17 cellular contexts compared by ENCODE assay signal in genomic region chr7:155178096-155178495, GRCh38.
DNase-seq lines count a peak whose midpoint lies in the region; ATAC-seq and TF ChIP-seq lines count a peak whose summit lies in the region.
"Had no signal": no experiment of that assay in that cellular context is flagged by ENCODE, and none has a peak within 500 bp of the region (broad histone marks: within the 10 kb centered on the region; RNA-seq: fewer than 3 reads in every experiment).

No MANE protein-coding gene starts in this region.

- TF ChIP-seq CTCF in coronary artery (IDR thresholded peaks at IDR 0.05) (no peak), neural crest cell (conservative IDR thresholded peaks at IDR 0.05) (no peak)

- no peak overlapping the region for H3K4me3 ChIP-seq in Karpas-422 (ENCODE audit: low read length)
- no peak overlapping the region for H3K4me3 ChIP-seq in coronary artery
- H3K4me3 ChIP-seq: GM23248, HAP-1 had no signal

- H3K9me3 Mint-ChIP-seq in neural crest cell = peaks cover 10% of the 10 kb centered on the region
- H3K9me3 Mint-ChIP-seq in activated CD4-positive, alpha-beta T cell treated with anti-CD3 and anti-CD28 coated beads, Interleukin-2, amount 10 ng/mL, durations not matched to agents 24 days and 14 days = no peaks in the 10 kb centered on the region

- H3K4me2 ChIP-seq in Karpas-422 (ENCODE audit: low read depth, low read length, poor library complexity, severe bottlenecking) = peak overlapping the region; percentile 54

- no peaks in the 10 kb centered on the region for H3K79me2 ChIP-seq in Karpas-422 (ENCODE audit: low read length)

- peaks cover 27% of the 10 kb centered on the region for H3K4me1 ChIP-seq in Karpas-422 (ENCODE audit: low read length)
- H3K4me1 ChIP-seq: BE2C, HAP-1 had no signal

- DNase-seq in CMK (ENCODE audit: low read depth) = peak; percentile 53
- no peak for DNase-seq in Karpas-422
- DNase-seq in coronary artery (ENCODE audit: low spot score) = peak; percentile 11
- no peak for DNase-seq in neural crest cell (ENCODE audit: low read depth, low spot score)
- DNase-seq in activated CD4-positive, alpha-beta T cell treated with anti-CD3 and anti-CD28 coated beads, Interleukin-2, amount 10 ng/mL, durations not matched to agents 24 days and 14 days = no peak
- DNase-seq: ACHN; BE2C; C1 segment of cervical spinal cord; CD4-positive, alpha-beta T cell; DMS153; DMS79; GDM1; GM23248 had no signal

- intact Hi-C loops in activated CD4-positive, alpha-beta T cell treated with anti-CD3 and anti-CD28 coated beads, Interleukin-2, amount 10 ng/mL, durations not matched to agents 24 days and 14 days (cut with micrococcal nuclease) = no loop called here

- H2AFZ ChIP-seq in Karpas-422 (ENCODE audit: low read length) = no peak overlapping the region
- H2AFZ ChIP-seq: GM23248 had no signal

- no peaks in the 10 kb centered on the region for H4K20me1 ChIP-seq in Karpas-422 (ENCODE audit: insufficient read depth, low read depth, low read length)

- H3K9ac ChIP-seq in Karpas-422 (ENCODE audit: low read length) = no peak overlapping the region
- H3K9ac ChIP-seq: GM23248 had no signal

- H3K9me2 ChIP-seq in Karpas-422 (replicated peaks; ENCODE audit: insufficient read depth, low read length) = no peaks in the 10 kb centered on the region

- no peaks in the 10 kb centered on the region for H3K4me1 Mint-ChIP-seq in neural crest cell
- H3K4me1 Mint-ChIP-seq in activated CD4-positive, alpha-beta T cell treated with anti-CD3 and anti-CD28 coated beads, Interleukin-2, amount 10 ng/mL, durations not matched to agents 24 days and 14 days = no peaks in the 10 kb centered on the region

- H3K9me3 ChIP-seq in Karpas-422 (ENCODE audit: low read length) = no peaks in the 10 kb centered on the region
- H3K9me3 ChIP-seq: BE2C, HAP-1 had no signal

- H3K36me3 Mint-ChIP-seq in neural crest cell (ENCODE audit: low read depth) = peaks cover 6% of the 10 kb centered on the region
- no peaks in the 10 kb centered on the region for H3K36me3 Mint-ChIP-seq in activated CD4-positive, alpha-beta T cell treated with anti-CD3 and anti-CD28 coated beads, Interleukin-2, amount 10 ng/mL, durations not matched to agents 24 days and 14 days (ENCODE audit: low read depth)

- H3K27me3 Mint-ChIP-seq in neural crest cell (ENCODE audit: low read depth) = peaks cover 3% of the 10 kb centered on the region
- H3K27me3 Mint-ChIP-seq in activated CD4-positive, alpha-beta T cell treated with anti-CD3 and anti-CD28 coated beads, Interleukin-2, amount 10 ng/mL, durations not matched to agents 24 days and 14 days = peaks cover 7% of the 10 kb centered on the region

- no peak overlapping the region for H3K27ac ChIP-seq in Karpas-422 (ENCODE audit: low read length)
- no peak overlapping the region for H3K27ac ChIP-seq in coronary artery
- H3K27ac ChIP-seq: GM23248 had no signal

- H3K36me3 ChIP-seq in Karpas-422 (ENCODE audit: insufficient read depth, low read length) = no peaks in the 10 kb centered on the region
- H3K36me3 ChIP-seq: BE2C, HAP-1 had no signal

- H3K27me3 ChIP-seq in Karpas-422 (ENCODE audit: low read length) = no peaks in the 10 kb centered on the region

- no peak for ATAC-seq in HG03108 (IDR thresholded peaks at IDR 0.05; ENCODE audit: unreplicated experiment)
- no peak for ATAC-seq in HG03139 (IDR thresholded peaks at IDR 0.05; ENCODE audit: unreplicated experiment)
- no peak for ATAC-seq in HG03159 (IDR thresholded peaks at IDR 0.05; ENCODE audit: unreplicated experiment)

- no peak overlapping the region for H3K4me3 Mint-ChIP-seq in neural crest cell
- H3K4me3 Mint-ChIP-seq in activated CD4-positive, alpha-beta T cell treated with anti-CD3 and anti-CD28 coated beads, Interleukin-2, amount 10 ng/mL, durations not matched to agents 24 days and 14 days = no peak overlapping the region
- H3K4me3 Mint-ChIP-seq: CD4-positive, alpha-beta T cell had no signal

- peak overlapping the region; percentile 84 for H3K27ac Mint-ChIP-seq in neural crest cell (ENCODE audit: unreplicated experiment)
- H3K27ac Mint-ChIP-seq in activated CD4-positive, alpha-beta T cell treated with anti-CD3 and anti-CD28 coated beads, Interleukin-2, amount 10 ng/mL, durations not matched to agents 24 days and 14 days = no peak overlapping the region
- H3K27ac Mint-ChIP-seq: CD4-positive, alpha-beta T cell had no signal

Comparison
In these comparisons a context has a peak if more than half of its experiments do, and no peak if none do; other contexts are left out.
1. DNase-seq: peak in CMK (single experiment) and coronary artery (single experiment); none in Karpas-422 (single experiment), neural crest cell (single experiment) and activated CD4-positive, alpha-beta T cell treated with anti-CD3 and anti-CD28 coated beads, Interleukin-2, amount 10 ng/mL, durations not matched to agents 24 days and 14 days (single experiment).